ENCODE assay signal across 9 cellular contexts in the genomic region with DNA sequence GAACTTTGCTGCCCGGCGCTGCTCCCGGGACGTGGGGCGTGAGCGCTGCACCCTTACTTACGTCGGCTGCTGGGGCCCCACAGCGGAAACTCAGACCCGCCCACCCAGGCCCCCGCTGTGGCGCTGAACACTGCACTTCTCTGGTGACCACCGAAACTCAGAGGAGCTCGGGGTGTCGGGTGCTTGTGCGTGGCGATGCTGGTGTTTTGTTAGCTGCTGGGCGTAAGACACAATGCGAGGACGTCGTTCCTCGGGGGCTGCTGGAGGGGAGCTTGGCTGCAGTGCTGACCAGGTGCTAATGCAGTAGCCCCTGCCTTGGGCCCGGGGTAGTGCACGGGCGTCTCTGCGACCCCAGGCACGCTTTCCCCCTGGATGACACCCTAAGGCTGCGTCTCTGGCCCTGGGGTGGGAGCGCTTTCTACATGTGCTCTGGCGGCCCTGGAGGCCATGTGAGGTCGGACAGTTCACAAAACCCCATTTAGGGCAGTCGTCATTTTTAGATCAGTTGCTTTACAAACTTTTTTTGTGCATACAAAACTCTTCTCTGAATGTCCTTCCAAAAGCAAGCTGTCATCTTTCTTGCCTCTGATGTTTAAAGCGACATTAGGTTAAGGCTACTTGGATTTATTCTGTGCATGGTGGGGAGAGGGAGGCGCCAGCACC. TPM values are rescaled to one million over a fixed set of nuclear protein-coding genes. Genes with fewer than 3 reads are reported as not detected.
DNase-seq lines count a peak whose midpoint lies in the region; ATAC-seq and TF ChIP-seq lines count a peak whose summit lies in the region.
"Had no signal": no experiment of that assay in that cellular context is flagged by ENCODE, and none has a peak within 500 bp of the region (broad histone marks: within the 10 kb centered on the region; RNA-seq: fewer than 3 reads in every experiment).

No MANE protein-coding gene starts in this region.

- peaks cover 62% of the 10 kb centered on the region for H3K4me1 Mint-ChIP-seq in dendritic cell treated with granulocyte-macrophage colony-stimulating factor and Interleukin-4, amounts not matched to agents 40 ng/mL and 50 ng/mL, for 4 days (ENCODE audit: low read depth)

- peak overlapping the region; percentile 64 for H3K27ac Mint-ChIP-seq in dendritic cell treated with granulocyte-macrophage colony-stimulating factor and Interleukin-4, amounts not matched to agents 40 ng/mL and 50 ng/mL, for 4 days

- H3K4me3 ChIP-seq in HUES64 (ENCODE audit: low read length), result no peak overlapping the region
- H3K4me3 ChIP-seq in mucosa of stomach (ENCODE audit: low read length), result no peak overlapping the region
- peak overlapping the region; percentile 78 for H3K4me3 ChIP-seq in thoracic aorta
- H3K4me3 ChIP-seq in Karpas-422 (ENCODE audit: low read length), result no peak overlapping the region

- H3K4me1 ChIP-seq in HUES64 (ENCODE audit: insufficient read depth, low read length) (peaks cover 41% of the 10 kb centered on the region), mucosa of stomach (ENCODE audit: control insufficient read depth, insufficient read depth, low read length) (peaks cover 59% of the 10 kb centered on the region), thoracic aorta (ENCODE audit: control insufficient read depth in 1 of 2, low read depth in 2 of 2) (peaks cover 17 to 58% of the 10 kb centered on the region in 2 donors), Karpas-422 (ENCODE audit: low read length) (peaks cover 20% of the 10 kb centered on the region)

- no peaks in the 10 kb centered on the region for H3K9me2 ChIP-seq in Karpas-422 (replicated peaks; ENCODE audit: insufficient read depth, low read length)

- H3K9me3 Mint-ChIP-seq in dendritic cell treated with granulocyte-macrophage colony-stimulating factor and Interleukin-4, amounts not matched to agents 40 ng/mL and 50 ng/mL, for 4 days, result no peaks in the 10 kb centered on the region

- no peak overlapping the region for H2AFZ ChIP-seq in Karpas-422 (ENCODE audit: low read length)

- no peak for ATAC-seq in thoracic aorta (ENCODE audit: insufficient number of reproducible peaks, low FRiP score, low read depth)

- intact Hi-C loops in dendritic cell treated with granulocyte-macrophage colony-stimulating factor and Interleukin-4, amounts not matched to agents 40 ng/mL and 50 ng/mL, for 4 days (cut with micrococcal nuclease), result no loop called here

- H3K4me3 Mint-ChIP-seq in dendritic cell treated with granulocyte-macrophage colony-stimulating factor and Interleukin-4, amounts not matched to agents 40 ng/mL and 50 ng/mL, for 4 days, result no peak overlapping the region

- H3K9ac ChIP-seq in HUES64 (ENCODE audit: low read depth, low read length) (peak overlapping the region; percentile 62), mucosa of stomach (ENCODE audit: low read length) (peak overlapping the region; percentile 78), Karpas-422 (ENCODE audit: low read length) (no peak overlapping the region)

- peaks cover 19% of the 10 kb centered on the region for H3K36me3 ChIP-seq in HUES64 (ENCODE audit: insufficient read depth, low read length)
- H3K36me3 ChIP-seq in mucosa of stomach (ENCODE audit: control insufficient read depth, insufficient read depth, low read length), result peaks cover 12% of the 10 kb centered on the region
- H3K36me3 ChIP-seq in thoracic aorta, result peaks cover 21% of the 10 kb centered on the region
- no peaks in the 10 kb centered on the region for H3K36me3 ChIP-seq in Karpas-422 (ENCODE audit: insufficient read depth, low read length)

- no peak overlapping the region for H3K4me2 ChIP-seq in Karpas-422 (ENCODE audit: low read depth, low read length, poor library complexity, severe bottlenecking)

- H3K79me2 ChIP-seq in Karpas-422 (ENCODE audit: low read length), result peaks cover 68% of the 10 kb centered on the region

- peaks cover 85% of the 10 kb centered on the region for H3K36me3 Mint-ChIP-seq in dendritic cell treated with granulocyte-macrophage colony-stimulating factor and Interleukin-4, amounts not matched to agents 40 ng/mL and 50 ng/mL, for 4 days (ENCODE audit: low read depth)

- H3K27ac ChIP-seq in HUES64 (ENCODE audit: low read depth, low read length), result peak overlapping the region; percentile 69
- peak overlapping the region; percentile 97 to 99 for H3K27ac ChIP-seq in thoracic aorta
- H3K27ac ChIP-seq in Karpas-422 (ENCODE audit: low read length), result no peak overlapping the region

- no peak for TF ChIP-seq CTCF in thoracic aorta (IDR thresholded peaks at IDR 0.05)

- no peaks in the 10 kb centered on the region; the same call in 1 of the 2 replicates for H3K27me3 ChIP-seq in HUES64 (ENCODE audit: insufficient read depth, low read length)
- H3K27me3 ChIP-seq in mucosa of stomach (ENCODE audit: control insufficient read depth, insufficient read depth, low read length), result no peaks in the 10 kb centered on the region
- H3K27me3 ChIP-seq in thoracic aorta (replicated peaks; ENCODE audit: insufficient read depth), result no peaks in the 10 kb centered on the region
- no peaks in the 10 kb centered on the region for H3K27me3 ChIP-seq in Karpas-422 (ENCODE audit: low read length)

- H3K9me3 ChIP-seq in HUES64 (ENCODE audit: insufficient read depth, low read depth, low read length) (no peaks in the 10 kb centered on the region), mucosa of stomach (ENCODE audit: control insufficient read depth, low read length) (no peaks in the 10 kb centered on the region), thoracic aorta (no peaks in the 10 kb centered on the region), Karpas-422 (ENCODE audit: low read length) (no peaks in the 10 kb centered on the region)

- no peaks in the 10 kb centered on the region for H3K27me3 Mint-ChIP-seq in dendritic cell treated with granulocyte-macrophage colony-stimulating factor and Interleukin-4, amounts not matched to agents 40 ng/mL and 50 ng/mL, for 4 days

- 83% methylated on average over 34 of the region's 34 CpGs for WGBS in HUES64

- DNase-seq in thoracic aorta (ENCODE audit: low spot score) (no peak), T-helper 1 cell (no peak), NCI-H1436 (lab: John Stamatoyannopoulos, UW) (no peak), Karpas-422 (no peak)
- DNase-seq in activated effector memory CD4-positive, alpha-beta T cell treated with anti-CD3 and anti-CD28 coated beads, Interleukin-2, amount 50 U/mL, for 16 hours, result no peak
- DNase-seq: NCI-H1048 had no signal

- peaks cover 50% of the 10 kb centered on the region; the same call in 1 of the 2 replicates for H4K20me1 ChIP-seq in Karpas-422 (ENCODE audit: insufficient read depth, low read depth, low read length)

RNA-seq across cellular contexts. Expression of gene MAFK, which starts 5.7 kb away (rescaled TPM):
- 5.4 TPM for polyA plus RNA-seq in HUES64 (2013, experiment 1 of 2)
- 5.5 TPM for polyA plus RNA-seq in HUES64 (2013, experiment 2 of 2)
- total RNA-seq in thoracic aorta, result 100 to 1,000 TPM; 111 to 161 TPM
- total RNA-seq in Karpas-422 (2014; rRNA removed; shearing (Covaris generic); ENCODE audit: low replicate concordance), result 10.3 and 13.8 TPM in 2 replicates

RNA-seq across cellular contexts. Expression of gene TMEM184A, which starts 19.8 kb away (rescaled TPM):
- polyA plus RNA-seq in HUES64 (2013, experiment 1 of 2), result 0.85 TPM
- polyA plus RNA-seq in HUES64 (2013, experiment 2 of 2), result 0.89 TPM
- 1 to 10 TPM in 1 of 2 donors, not detected in 1; 1.5 TPM for total RNA-seq in thoracic aorta
- not detected in 2 replicates for total RNA-seq in Karpas-422 (2014; rRNA removed; shearing (Covaris generic); ENCODE audit: low replicate concordance)

RNA-seq across cellular contexts. Expression of gene INTS1, which starts 32.0 kb away (rescaled TPM):
- 52.0 TPM for polyA plus RNA-seq in HUES64 (2013, experiment 1 of 2)
- 50.7 TPM for polyA plus RNA-seq in HUES64 (2013, experiment 2 of 2)
- 10 to 100 TPM; 59.8 to 89.6 TPM for total RNA-seq in thoracic aorta
- total RNA-seq in Karpas-422 (2014; rRNA removed; shearing (Covaris generic); ENCODE audit: low replicate concordance), result 25.7 and 42.1 TPM in 2 replicates

RNA-seq across cellular contexts. Expression of gene PSMG3, which starts 33.6 kb away (rescaled TPM):
- 39.5 TPM for polyA plus RNA-seq in HUES64 (2013, experiment 1 of 2)
- polyA plus RNA-seq in HUES64 (2013, experiment 2 of 2), result 35.7 TPM
- total RNA-seq in thoracic aorta, result 10 to 100 TPM; 30.9 to 40.4 TPM
- total RNA-seq in Karpas-422 (2014; rRNA removed; shearing (Covaris generic); ENCODE audit: low replicate concordance), result 29.9 and 70.4 TPM in 2 replicates
